Comparison of ENCODE assay signal across 8 cellular contexts in genomic region chr6:134287863-134288537, GRCh38. TPM values are rescaled to one million over a fixed set of nuclear protein-coding genes. Genes with fewer than 3 reads are reported as not detected.
DNase-seq lines count a peak whose midpoint lies in the region; ATAC-seq, FAIRE-seq and TF ChIP-seq lines count a peak whose summit lies in the region.

No MANE protein-coding gene starts in this region.

- peak overlapping the region; percentile 41 for H3K4me2 ChIP-seq in KMS-11
- no peak overlapping the region for H3K4me2 ChIP-seq in H1 (ENCODE audit: insufficient read depth in 1 of 2, low read depth in 2 of 2, low read length in 2 of 2)

- CTCF ChIA-PET in H1 (lab: Charles Lee; ENCODE audit: partially characterized antibody): interaction anchor here (0.6 to 1.1 kb wide), 3 partner anchors 11 to 309 kb away, joined by 3 to 4 read pairs (median 4); no protein-coding TSS in a partner anchor

- FAIRE-seq in H1 (lab: Jason Lieb, UNC): no peak

- peak overlapping the region; percentile 63 for H2AFZ ChIP-seq in KMS-11 (ENCODE audit: low read depth)
- H2AFZ ChIP-seq in H1 (ENCODE audit: low read length): 0 out of 2 replicates have a peak overlapping the region, but pooled peaks have one; percentile 9

- WGBS in H1 (ENCODE audit: extremely low coverage in 1 of 2, insufficient coverage in 1 of 2, insufficient read length in 1 of 2, insufficient replicate concordance in 2 of 2, low coverage in 1 of 2, low lambda C conversion rate in 2 of 2, missing lambda C conversion rate in 1 of 2), 2 experiments: 81% methylated on average over 2 of the region's 2 CpGs; no CpG with 5 or more reads in 1 of the 2 experiments

- no peak overlapping the region for H3K56ac ChIP-seq in H1 (replicated peaks; ENCODE audit: insufficient read length, low read depth, low read length)

- H3K36me3 ChIP-seq in KMS-11 (ENCODE audit: insufficient read depth): no peaks in the 10 kb centered on the region
- no peaks in the 10 kb centered on the region for H3K36me3 ChIP-seq in H1 (ENCODE audit: control insufficient read depth in 2 of 4, insufficient read depth in 4 of 4, low read length in 3 of 4)

- peak overlapping the region; percentile 68 for H3K27ac ChIP-seq in KMS-11
- H3K27ac ChIP-seq in H1 (ENCODE audit: low read depth, low read length): no peak overlapping the region

- ATAC-seq in GM19463 (IDR thresholded peaks at IDR 0.05; ENCODE audit: unreplicated experiment): peak; percentile 43

- no peak for TF ChIP-seq POLR2A in H1 (IDR thresholded peaks at IDR 0.05; ENCODE audit: control extremely low read depth in 1 of 2, low read depth in 2 of 2, low read length in 2 of 2)

- H2BK20ac ChIP-seq in H1 (ENCODE audit: low read length): no peak overlapping the region

- no peak for TF ChIP-seq EP300 in H1 (IDR thresholded peaks at IDR 0.05; ENCODE audit: borderline replicate concordance in 1 of 2, low read depth in 2 of 2, low read length in 2 of 2)

- H3K23ac ChIP-seq in H1 (ENCODE audit: insufficient read length): no peak overlapping the region

- no peak overlapping the region for H2BK15ac ChIP-seq in H1 (ENCODE audit: low read length)

- H4K20me1 ChIP-seq in KMS-11 (ENCODE audit: insufficient read depth) (no peaks in the 10 kb centered on the region), H1 (replicated peaks in 1 of 2; ENCODE audit: control insufficient read depth in 1 of 2, insufficient read depth in 2 of 2, low read length in 2 of 2) (no peaks in the 10 kb centered on the region)

- H3K18ac ChIP-seq in H1 (ENCODE audit: extremely low read depth, low read length): no peak overlapping the region

- H4K91ac ChIP-seq in H1 (replicated peaks; ENCODE audit: insufficient read length, low read length): no peak overlapping the region

- no peaks in the 10 kb centered on the region for H3K79me1 ChIP-seq in H1 (ENCODE audit: low read depth, low read length)

- no peaks in the 10 kb centered on the region for H3K27me3 ChIP-seq in KMS-11 (ENCODE audit: insufficient read depth, low read depth)
- no peaks in the 10 kb centered on the region for H3K27me3 ChIP-seq in H1 (replicated peaks in 1 of 4; ENCODE audit: control insufficient read depth in 3 of 4, extremely low read depth in 1 of 4, insufficient read depth in 3 of 4, low read length in 3 of 4)

- no peak overlapping the region for H2AK5ac ChIP-seq in H1 (ENCODE audit: low read depth, low read length)

- no peak overlapping the region for H3K4ac ChIP-seq in H1 (replicated peaks; ENCODE audit: insufficient read length, low read depth, low read length)

- H3K23me2 ChIP-seq in H1 (ENCODE audit: low read depth, low read length): no peaks in the 10 kb centered on the region

- peaks cover 40% of the 10 kb centered on the region for H3K4me1 ChIP-seq in KMS-11 (ENCODE audit: low read depth, poor library complexity, severe bottlenecking)
- H3K4me1 ChIP-seq in H1 (replicated peaks in 1 of 4; ENCODE audit: control insufficient read depth in 3 of 4, insufficient read depth in 4 of 4, low read length in 3 of 4): peaks cover 0 to 2% (median under 1%) of the 10 kb centered on the region in 4 experiments; a peak in 1 of 7 replicates

- H3K14ac ChIP-seq in H1 (ENCODE audit: insufficient read length): no peak overlapping the region

- H3K79me2 ChIP-seq in KMS-11 (ENCODE audit: insufficient read depth, low read depth) (no peaks in the 10 kb centered on the region), H1 (ENCODE audit: control insufficient read depth in 1 of 2, insufficient read depth in 2 of 2, low read length in 2 of 2) (no peaks in the 10 kb centered on the region)

- peak; percentile 49 for DNase-seq in A172 (ENCODE audit: low spot score)
- DNase-seq in H1 (ENCODE audit: low read depth in 1 of 2, low spot score in 2 of 2): no peak
- DNase-seq in NCI-H2171 treated with DMSO at 0.1 percent for 48 hours (lab: John Stamatoyannopoulos, UW): no peak
- DNase-seq in SK-N-DZ (ENCODE audit: low spot score): no peak
- no peak for DNase-seq in stimulated activated naive CD4-positive, alpha-beta T cell treated with Interleukin-2 at 50 U/mL for 16 hours (lab: John Stamatoyannopoulos, UW)
- no peak for DNase-seq in COLO668 (lab: John Stamatoyannopoulos, UW; ENCODE audit: unreplicated experiment)

- POLR2A ChIA-PET in H1 (lab: Charles Lee; ENCODE audit: partially characterized antibody): no interaction called here

- no peak overlapping the region for H2BK120ac ChIP-seq in H1 (replicated peaks; ENCODE audit: low read depth, low read length)

- H2BK5ac ChIP-seq in H1 (ENCODE audit: low read depth, low read length): no peak overlapping the region

- no peak overlapping the region for H4K8ac ChIP-seq in H1 (ENCODE audit: extremely low read depth, insufficient read depth, low read length)

- no peak for TF ChIP-seq RAD21 in H1 (IDR thresholded peaks at IDR 0.05 in 1 of 2, conservative IDR thresholded peaks at IDR 0.05 in 1 of 2; ENCODE audit: low read depth in 2 of 2, low read length in 2 of 2)

- no peaks in the 10 kb centered on the region; a peak in 1 of 4 replicates for H3K9me3 ChIP-seq in H1 (ENCODE audit: insufficient read depth in 2 of 2, low read depth in 1 of 2, low read length in 1 of 2)

- H3K9ac ChIP-seq in KMS-11: peak overlapping the region; percentile 43
- no peak overlapping the region for H3K9ac ChIP-seq in H1 (replicated peaks in 1 of 4; ENCODE audit: extremely low read depth in 1 of 4, low read depth in 3 of 4, low read length in 3 of 4)

- TF ChIP-seq CTCF in KMS-11 (conservative IDR thresholded peaks at IDR 0.05; ENCODE audit: low read depth, low read length) (no peak), H1 (IDR thresholded peaks at IDR 0.05; ENCODE audit: control extremely low read depth in 1 of 3, insufficient read depth in 1 of 3, low read depth in 1 of 3, low read length in 3 of 3) (no peak)

- no peak overlapping the region for H2BK12ac ChIP-seq in H1 (ENCODE audit: low read depth, low read length)

- H3K4me3 ChIP-seq in KMS-11 (IDR thresholded peaks at IDR 0.05; ENCODE audit: insufficient read depth, low read depth, low read length): no peak overlapping the region
- H3K4me3 ChIP-seq in H1 (ENCODE audit: extremely low read depth in 1 of 4, insufficient read depth in 2 of 4, low read depth in 3 of 4, low read length in 4 of 4): no peak overlapping the region

- no peak overlapping the region for H4K5ac ChIP-seq in H1 (ENCODE audit: insufficient read length, low read depth, low read length)

TF ChIP-seq in H1, 55 proteins besides CTCF, POLR2A, EP300 and RAD21:
- TF ChIP-seq NRF1 (IDR thresholded peaks at IDR 0.05; ENCODE audit: low read depth, low read length) (no peak), SRF (IDR thresholded peaks at IDR 0.05; ENCODE audit: low read depth, low read length) (no peak), KDM5A (IDR thresholded peaks at IDR 0.05; ENCODE audit: low read length) (no peak), POLR2AphosphoS5 (IDR thresholded peaks at IDR 0.05; ENCODE audit: low read depth, low read length) (no peak), E2F6 (IDR thresholded peaks at IDR 0.05) (no peak), ATF2 (IDR thresholded peaks at IDR 0.05; ENCODE audit: low read length) (no peak)

RNA-seq across cellular contexts. Expression of gene SGK1, which starts 29.9 kb away (rescaled TPM):
- 161 and 209 TPM in 2 replicates for total RNA-seq in A172 (2014; rRNA removed; shearing (Covaris generic))
- total RNA-seq in H1 (2021; fragmentation: NEBNext Ultra II Directional; extraction: Animal tissue kit (Norgen Biotek cat#: 25700)): 18.4 and 18.6 TPM in 2 replicates
- polyA plus RNA-seq in H1 (2011; rRNA removed): 11.0 and 14.5 TPM in 2 replicates
- 12.9 TPM for polyA plus RNA-seq in H1 (2011; cell fraction: cytosol; rRNA removed)
- polyA plus RNA-seq in H1 (2011; cell fraction: nucleus; rRNA removed): 18.0 TPM
- polyA plus RNA-seq in H1 (2012, experiment 1 of 2): 10.9 to 13.4 TPM (median 11.5 TPM) in 4 replicates
- 3.7 TPM for polyA plus RNA-seq in H1 (2012, experiment 2 of 2)
- 10.5 TPM for polyA plus RNA-seq in H1 (2013, experiment 1 of 2)
- polyA plus RNA-seq in H1 (2013, experiment 2 of 2): 11.0 TPM
- polyA minus RNA-seq in H1 (2011; rRNA and poly(A)+ RNA removed): 19.2 and 24.3 TPM in 2 replicates
- polyA minus RNA-seq in H1 (2011; cell fraction: cytosol; rRNA and poly(A)+ RNA removed): 12.1 TPM
- 39.6 TPM for polyA minus RNA-seq in H1 (2011; cell fraction: nucleus; rRNA and poly(A)+ RNA removed)
- polyA plus RNA-seq in SK-N-DZ (2014; cell fraction: cytosol; rRNA removed): 0.10 and 0.14 TPM in 2 replicates
- 0.25 TPM in 1 of 2 replicates, not detected in the other for polyA plus RNA-seq in SK-N-DZ (2014; cell fraction: nucleus; rRNA removed)
